23 cellular contexts compared by ENCODE assay signal in the genomic region with DNA sequence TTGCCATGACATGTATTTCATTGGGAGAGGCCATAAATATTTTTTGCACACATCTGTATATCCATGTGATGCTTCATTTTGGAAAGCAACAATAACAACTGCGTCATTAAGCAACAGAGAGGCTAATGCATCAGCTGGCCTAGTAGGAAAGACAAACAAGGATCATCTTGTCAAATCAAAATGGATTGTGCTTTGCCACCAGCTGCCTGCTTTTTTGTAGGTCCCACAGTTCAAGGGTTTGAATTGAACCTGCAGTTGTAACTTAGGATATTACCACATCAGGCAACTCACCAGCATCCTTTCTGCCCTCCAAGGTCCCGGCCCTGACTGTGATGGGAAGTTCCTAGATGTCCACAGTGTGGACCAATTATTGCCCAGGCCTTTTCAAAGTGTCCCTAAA.
"Had no signal": no experiment of that assay in that cellular context is flagged by ENCODE, and none has a peak within 500 bp of the region (broad histone marks: within the 10 kb centered on the region; RNA-seq: fewer than 3 reads in every experiment).

No MANE protein-coding gene starts in this region.

- H3K4me1 Mint-ChIP-seq: activated CD4-positive, alpha-beta memory T cell treated with anti-CD3 and anti-CD28 coated beads, Interleukin-2, amount 10 ng/mL, durations not matched to agents 7 days and 5 days; activated naive CD4-positive, alpha-beta T cell treated with anti-CD3 and anti-CD28 coated beads, Interleukin-2, amount 10 ng/mL, durations not matched to agents 7 days and 5 days; memory B cell; natural killer cell had no signal

- H3K27ac ChIP-seq: brain microvascular endothelial cell, coronary artery, dorsolateral prefrontal cortex, spleen, transverse colon, WERI-Rb-1 had no signal

- DNase-seq: activated CD4-positive, alpha-beta memory T cell treated with anti-CD3 and anti-CD28 coated beads, Interleukin-2, amount 10 ng/mL, durations not matched to agents 7 days and 5 days; activated CD4-positive, alpha-beta T cell treated with anti-CD3 and anti-CD28 coated beads for 48 hours; activated CD8-positive, alpha-beta memory T cell treated with anti-CD3 and anti-CD28 coated beads, Interleukin-2, amount 50 U/mL, for 48 hours; activated gamma-delta T cell; activated naive CD4-positive, alpha-beta T cell treated with anti-CD3 and anti-CD28 coated beads, Interleukin-2, amount 10 ng/mL, durations not matched to agents 7 days and 5 days; activated naive CD8-positive, alpha-beta T cell treated with anti-CD3 and anti-CD28 coated beads, Interleukin-2, amount 10 ng/mL, durations not matched to agents 7 days and 5 days; activated T-cell treated with anti-CD3 and anti-CD28 coated beads, Interleukin-2, amount 50 U/mL, for 24 hours; amniotic stem cell; brain microvascular endothelial cell; dorsolateral prefrontal cortex; effector memory CD8-positive, alpha-beta T cell; islet precursor cell; left cardiac atrium; natural killer cell; posterior cingulate gyrus; spleen; stimulated activated naive CD4-positive, alpha-beta T cell treated with Interleukin-2 at 50 U/mL for 16 hours; T-helper 9 cell; transverse colon; WERI-Rb-1 had no signal

- H3K4me3 Mint-ChIP-seq: activated CD4-positive, alpha-beta memory T cell treated with anti-CD3 and anti-CD28 coated beads, Interleukin-2, amount 10 ng/mL, durations not matched to agents 7 days and 5 days; activated naive CD4-positive, alpha-beta T cell treated with anti-CD3 and anti-CD28 coated beads, Interleukin-2, amount 10 ng/mL, durations not matched to agents 7 days and 5 days; activated naive CD8-positive, alpha-beta T cell treated with anti-CD3 and anti-CD28 coated beads, Interleukin-2, amount 10 ng/mL, durations not matched to agents 7 days and 5 days; activated T-cell treated with anti-CD3 and anti-CD28 coated beads, Interleukin-2, amount 50 U/mL, for 24 hours; effector memory CD8-positive, alpha-beta T cell; memory B cell; natural killer cell; T-helper 1 cell treated with Interleukin-12 subunit alpha and Interleukin-12 subunit beta and Interleukin-4 antibody, amounts not matched to agents 30 μg/mL and 1 μg/mL, for 36 hours had no signal

- H3K4me1 ChIP-seq: spleen, transverse colon had no signal

- H3K9me3 Mint-ChIP-seq: activated naive CD4-positive, alpha-beta T cell treated with anti-CD3 and anti-CD28 coated beads, Interleukin-2, amount 10 ng/mL, durations not matched to agents 7 days and 5 days; memory B cell; natural killer cell had no signal

- H3K36me3 Mint-ChIP-seq: activated naive CD4-positive, alpha-beta T cell treated with anti-CD3 and anti-CD28 coated beads, Interleukin-2, amount 10 ng/mL, durations not matched to agents 7 days and 5 days; memory B cell; natural killer cell had no signal

- H3K4me3 ChIP-seq: coronary artery, dorsolateral prefrontal cortex, spleen, transverse colon had no signal

- H3K27me3 Mint-ChIP-seq: activated naive CD4-positive, alpha-beta T cell treated with anti-CD3 and anti-CD28 coated beads, Interleukin-2, amount 10 ng/mL, durations not matched to agents 7 days and 5 days had no signal

- H3K27ac Mint-ChIP-seq: activated CD4-positive, alpha-beta memory T cell treated with anti-CD3 and anti-CD28 coated beads, Interleukin-2, amount 10 ng/mL, durations not matched to agents 7 days and 5 days; activated naive CD4-positive, alpha-beta T cell treated with anti-CD3 and anti-CD28 coated beads, Interleukin-2, amount 10 ng/mL, durations not matched to agents 7 days and 5 days; activated naive CD8-positive, alpha-beta T cell treated with anti-CD3 and anti-CD28 coated beads, Interleukin-2, amount 10 ng/mL, durations not matched to agents 7 days and 5 days; activated T-cell treated with anti-CD3 and anti-CD28 coated beads, Interleukin-2, amount 50 U/mL, for 24 hours; effector memory CD8-positive, alpha-beta T cell; memory B cell; natural killer cell; T-helper 1 cell treated with Interleukin-12 subunit alpha and Interleukin-12 subunit beta and Interleukin-4 antibody, amounts not matched to agents 30 μg/mL and 1 μg/mL, for 36 hours had no signal

- H3K27me3 ChIP-seq: brain microvascular endothelial cell, spleen, transverse colon had no signal

- H3K36me3 ChIP-seq: brain microvascular endothelial cell, spleen, transverse colon, WERI-Rb-1 had no signal
